8 cellular contexts compared by ENCODE assay signal in the genomic region with DNA sequence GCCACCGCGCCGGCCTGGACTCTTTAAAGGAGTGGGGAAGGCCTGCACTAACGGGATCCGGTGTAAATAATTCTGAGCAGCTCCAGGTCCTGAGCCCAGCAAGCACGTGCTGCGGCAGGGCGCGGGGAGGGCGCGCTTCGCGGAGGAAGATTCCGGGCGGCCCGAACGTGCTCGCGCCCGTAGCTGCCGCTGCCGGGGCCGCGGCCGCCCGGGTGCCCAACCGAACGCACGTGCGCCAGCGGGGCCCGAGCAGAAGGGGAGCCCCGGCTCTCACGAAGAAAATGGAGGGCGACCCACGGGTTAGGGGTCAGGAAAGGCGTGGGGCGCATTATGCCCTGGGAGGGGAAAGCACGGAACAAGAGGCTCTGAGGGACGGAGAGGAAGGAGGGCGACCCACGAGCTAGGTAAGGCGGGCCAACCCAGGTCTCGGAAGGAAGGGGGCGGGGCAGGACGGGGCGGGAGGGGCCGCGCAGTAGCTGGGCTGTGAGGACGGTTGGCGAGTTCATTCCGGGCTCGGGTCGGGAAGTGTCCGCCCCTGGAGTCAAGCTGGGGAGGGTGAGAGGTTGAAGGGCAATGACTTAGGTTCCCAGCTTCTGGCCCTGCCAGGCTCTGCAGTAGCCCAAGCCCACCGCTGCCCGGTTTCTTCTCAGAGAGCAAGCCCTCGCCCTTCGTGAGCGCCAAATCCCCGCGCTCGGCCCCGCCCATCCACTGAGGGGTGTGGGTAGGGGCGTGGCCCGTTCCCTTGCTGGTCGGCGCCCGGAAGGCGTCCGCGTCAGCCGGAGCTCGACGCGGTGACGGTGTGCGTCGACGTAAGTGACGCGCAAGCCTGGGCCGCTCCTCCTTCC. TPM values are rescaled to one million over a fixed set of nuclear protein-coding genes. Genes with fewer than 3 reads are reported as not detected.
DNase-seq lines count a peak whose midpoint lies in the region; TF ChIP-seq lines count a peak whose summit lies in the region.

Gene ZNF131, plus strand, starts transcription at position 195 of the 845 bp plus-strand sequence. CDS start 1,140 bp downstream, outside the sequence.

- no peaks in the 10 kb centered on the region for H3F3A ChIP-seq in neural cell (ENCODE audit: insufficient read depth, low read length, poor library complexity, severe bottlenecking)

- peak within 1 kb of the TSS; percentile 77 for H2AFZ ChIP-seq in neural cell (ENCODE audit: low read depth, low read length)

- H3K4me3 ChIP-seq in H7 (ENCODE audit: insufficient read depth, low read depth, low read length): peak within 1 kb of the TSS; percentile 97
- H3K4me3 ChIP-seq in neural cell (ENCODE audit: low read length): peak within 1 kb of the TSS; percentile 94
- peak within 1 kb of the TSS; percentile 54 to 86 (median 72) for H3K4me3 ChIP-seq in stomach

- TF ChIP-seq CTCF in neural cell (IDR thresholded peaks at IDR 0.05; ENCODE audit: poor library complexity, severe bottlenecking): no peak
- TF ChIP-seq CTCF in stomach (IDR thresholded peaks at IDR 0.05): no peak

- H3K9me3 ChIP-seq in neural cell (ENCODE audit: low read length): no peaks in the 10 kb centered on the region
- no peaks in the 10 kb centered on the region for H3K9me3 ChIP-seq in stomach

- TF ChIP-seq POLR2A in stomach (IDR thresholded peaks at IDR 0.05): no peak

- H3K36me3 ChIP-seq in H7 (replicated peaks; ENCODE audit: control insufficient read depth, insufficient read depth, low read length): peaks cover 9% of the 10 kb centered on the region
- no peaks in the 10 kb centered on the region for H3K36me3 ChIP-seq in neural cell (ENCODE audit: insufficient read depth, low read length)
- peaks cover 8 to 23% (median 19%) of the 10 kb centered on the region in 4 donors for H3K36me3 ChIP-seq in stomach

- intact Hi-C loops in stomach (cut with DNase I; ENCODE audit: low total_unique reads): no loop called here

- no peaks in the 10 kb centered on the region for H4K20me1 ChIP-seq in neural cell (ENCODE audit: insufficient read depth)

- no peak for TF ChIP-seq RAD21 in neural cell (conservative IDR thresholded peaks at IDR 0.05)

- peaks cover 24 to 45% (median 32%) of the 10 kb centered on the region in 4 donors for H3K4me1 ChIP-seq in stomach

- H3K4me2 ChIP-seq in neural cell (ENCODE audit: low read length): peak within 1 kb of the TSS; percentile 14

- no peaks in the 10 kb centered on the region for H3K9me2 ChIP-seq in neural cell (ENCODE audit: insufficient read depth, low read length)

- peak within 1 kb of the TSS; percentile 98 for H3K9ac ChIP-seq in neural cell (ENCODE audit: low read length)

- peaks cover 43% of the 10 kb centered on the region for H3K79me2 ChIP-seq in neural cell (replicated peaks; ENCODE audit: insufficient read depth, low read length)

- 0 to 1% (median 1%) methylated on average over 53 to 83 of the region's 83 CpGs for WGBS in stomach, 5 donors

- peak within 1 kb of the TSS; percentile 95 for H3K27ac ChIP-seq in neural cell (ENCODE audit: low read length)
- H3K27ac ChIP-seq in stomach: peak within 1 kb of the TSS; percentile 97 to 100 (median 98)

- no peaks in the 10 kb centered on the region for H3K27me3 ChIP-seq in H7 (ENCODE audit: control insufficient read depth, insufficient read depth, low read length)
- no peaks in the 10 kb centered on the region for H3K27me3 ChIP-seq in neural cell (ENCODE audit: insufficient read depth, low read depth, low read length)
- H3K27me3 ChIP-seq in stomach: no peaks in the 10 kb centered on the region

- TF ChIP-seq EP300 in neural cell (conservative IDR thresholded peaks at IDR 0.05; ENCODE audit: poor library complexity, severe bottlenecking) (peak; percentile 42), stomach (IDR thresholded peaks at IDR 0.05) (no peak)

- DNase-seq in ELF-1 (ENCODE audit: low read depth, low spot score) (peak; percentile 98), H7 (peak; percentile 96), M059J (ENCODE audit: low read depth) (peak; percentile 96), SHP77 (lab: John Stamatoyannopoulos, UW) (peak; percentile 98), fibroblast of the conjunctiva (ENCODE audit: low read depth) (peak; percentile 96), stomach (peak; percentile 97)
- DNase-seq in activated effector memory CD4-positive, alpha-beta T cell treated with anti-CD3 and anti-CD28 coated beads, Interleukin-2, amount 50 U/mL, for 16 hours: peak; percentile 99

TF ChIP-seq in neural cell, 6 proteins besides CTCF, POLR2A, EP300 and RAD21:
- TF ChIP-seq MXI1 (conservative IDR thresholded peaks at IDR 0.05; ENCODE audit: poor library complexity, severe bottlenecking) (peak; percentile 98), POLR2AphosphoS5 (IDR thresholded peaks at IDR 0.05) (no peak), SMC3 (conservative IDR thresholded peaks at IDR 0.05; ENCODE audit: poor library complexity) (peak; percentile 25)

RNA-seq across cellular contexts. Expression of gene ZNF131, which starts in this region (rescaled TPM):
- total RNA-seq in H7 (2014; rRNA removed; shearing (Covaris generic)): 34.3 and 34.6 TPM in 2 replicates
- 31.5 and 38.5 TPM in 2 replicates for total RNA-seq in M059J (2014; rRNA removed; shearing (Covaris generic))
- 55.8 and 74.0 TPM in 2 replicates for polyA plus RNA-seq in neural cell
- 114 and 118 TPM in 2 replicates for polyA minus RNA-seq in neural cell
- total RNA-seq in stomach: 10 to 100 TPM; 20.0 to 57.1 (median 39.3) TPM
- polyA plus RNA-seq in stomach: 10 to 100 TPM; 16.8 to 24.6 (median 22.8) TPM

Comparison
In these comparisons a context has a peak if more than half of its experiments do, and no peak if none do; other contexts are left out.
1. Peak in every context shown above with its lines: DNase-seq, H3K4me3 ChIP-seq and H3K27ac ChIP-seq.